ENCODE assay signal across 26 cellular contexts in genomic region chr3:55474213-55474632, GRCh38. TPM values are rescaled to one million over a fixed set of nuclear protein-coding genes. Genes with fewer than 3 reads are reported as not detected.
DNase-seq lines count a peak whose midpoint lies in the region; TF ChIP-seq lines count a peak whose summit lies in the region.
"Had no signal": no experiment of that assay in that cellular context is flagged by ENCODE, and none has a peak within 500 bp of the region (broad histone marks: within the 10 kb centered on the region; RNA-seq: fewer than 3 reads in every experiment).

No MANE protein-coding gene starts in this region.

- no peak overlapping the region for H3K27ac ChIP-seq in H9 (ENCODE audit: insufficient read length, low read depth, low read length)
- H3K27ac ChIP-seq in dorsolateral prefrontal cortex, result peak overlapping the region in 3 of 59 donors; percentile 15 to 61 (median 49)
- no peak overlapping the region for H3K27ac ChIP-seq in iPS-20b (ENCODE audit: low read length)
- H3K27ac ChIP-seq: body of pancreas, epithelial cell of prostate, left lung, skin epidermis had no signal

- no peak overlapping the region for H3K23ac ChIP-seq in H9 (ENCODE audit: insufficient read length, low read depth, low read length)

- TF ChIP-seq CTCF in H9 (conservative IDR thresholded peaks at IDR 0.05) (no peak; the same call in 2 of the 3 replicates), dorsolateral prefrontal cortex (IDR thresholded peaks at IDR 0.05 in 54 of 56, conservative IDR thresholded peaks at IDR 0.05 in 2 of 56; ENCODE audit: low read depth in 1 of 56, partially characterized antibody in 56 of 56) (no peak)

- H2BK12ac ChIP-seq in H9 (ENCODE audit: insufficient read length, low read depth, low read length), result no peak overlapping the region

- peak overlapping the region; percentile 71 for H3K4me2 ChIP-seq in H9 (ENCODE audit: insufficient read depth, insufficient read length, low read length)

- H3K4me1 ChIP-seq in H9 (ENCODE audit: insufficient read depth, low read length) (no peaks in the 10 kb centered on the region), iPS-20b (ENCODE audit: insufficient read depth, low read length) (no peaks in the 10 kb centered on the region)
- H3K4me1 ChIP-seq: BE2C, body of pancreas, left lung had no signal

- H3K9me3 ChIP-seq in H9 (ENCODE audit: control insufficient read depth, low read depth, low read length) (no peaks in the 10 kb centered on the region), iPS-20b (ENCODE audit: insufficient read depth, low read depth, low read length) (no peaks in the 10 kb centered on the region)
- H3K9me3 ChIP-seq: BE2C, body of pancreas, left lung had no signal

- no CpG with 5 or more reads among the region's 44 CpGs for WGBS in H9 (ENCODE audit: extremely low coverage, insufficient read length, low lambda C conversion rate)

- no peak overlapping the region for H4K5ac ChIP-seq in H9 (ENCODE audit: insufficient read length, low read depth, low read length)

- no peak overlapping the region for H3T11ph ChIP-seq in H9 (ENCODE audit: low read length)

- DNase-seq in H9, result peak; percentile 39
- no peak for DNase-seq in dorsolateral prefrontal cortex
- peak; percentile 40 for DNase-seq in retina
- no peak for DNase-seq in iPS-NIHi7 (ENCODE audit: extremely low spot score)
- DNase-seq in DMS79 treated with DMSO at 0.1 percent for 48 hours (lab: John Stamatoyannopoulos, UW), result no peak
- DNase-seq in NCI-H345 (lab: John Stamatoyannopoulos, UW), result no peak
- DNase-seq: ACHN; activated CD4-positive, alpha-beta T cell treated with anti-CD3 and anti-CD28 coated beads for 4 hours; activated CD8-positive, alpha-beta memory T cell treated with anti-CD3 and anti-CD28 coated beads for 24 hours; activated gamma-delta T cell; activated naive CD8-positive, alpha-beta T cell treated with anti-CD3 and anti-CD28 coated beads, Interleukin-2, amount 10 ng/mL, durations not matched to agents 7 days and 5 days; activated T-cell treated with anti-CD3 and anti-CD28 coated beads, Interleukin-2, amount 50 U/mL, for 1 hour; BE2C; body of pancreas; GDM1; Kasumi-1; MV-4-11; naive thymus-derived CD4-positive, alpha-beta T cell; OCI-M1; T-helper 17 cell had no signal

- H3K79me2 ChIP-seq in H9 (ENCODE audit: insufficient read depth, low read length), result no peaks in the 10 kb centered on the region

- H3K56ac ChIP-seq in H9 (ENCODE audit: insufficient read length, low read depth, low read length), result no peak overlapping the region

- no peak overlapping the region for H2BK5ac ChIP-seq in H9 (ENCODE audit: insufficient read length, low read length)

- no peak overlapping the region for H2BK120ac ChIP-seq in H9 (ENCODE audit: low read depth, low read length, poor library complexity, severe bottlenecking)

- H4K91ac ChIP-seq in H9 (ENCODE audit: insufficient read length, low read depth, low read length), result no peak overlapping the region

- peaks cover 7 to 11% of the 10 kb centered on the region in 2 experiments; a peak in 3 of 4 replicates for H3K4me1 Mint-ChIP-seq in H9
- H3K4me1 Mint-ChIP-seq: activated naive CD8-positive, alpha-beta T cell treated with anti-CD3 and anti-CD28 coated beads, Interleukin-2, amount 10 ng/mL, durations not matched to agents 7 days and 5 days; naive thymus-derived CD4-positive, alpha-beta T cell; T-helper 17 cell had no signal

- no peak overlapping the region for H3K14ac ChIP-seq in H9 (ENCODE audit: insufficient read depth, low read length)

- peaks cover 72% of the 10 kb centered on the region for H3K27me3 Mint-ChIP-seq in H9 (ENCODE audit: low read depth)

- no peak overlapping the region for H2BK20ac ChIP-seq in H9 (ENCODE audit: low read depth, low read length, poor library complexity, severe bottlenecking)

- H3K9ac ChIP-seq in H9 (ENCODE audit: extremely low read depth, insufficient read length, low read length), result no peak overlapping the region
- no peak overlapping the region for H3K9ac ChIP-seq in iPS-20b (ENCODE audit: low read depth, low read length)

- intact Hi-C loops in dorsolateral prefrontal cortex (cut with DNase I), result no loop called here

- H3K27me3 ChIP-seq in H9 (ENCODE audit: insufficient read depth, low read length), result peaks cover 21% of the 10 kb centered on the region
- H3K27me3 ChIP-seq in dorsolateral prefrontal cortex, result peaks cover 0 to 25% (median 0%) of the 10 kb centered on the region in 45 donors
- peaks cover 54% of the 10 kb centered on the region for H3K27me3 ChIP-seq in iPS-20b (ENCODE audit: insufficient read depth, low read length)
- H3K27me3 ChIP-seq: body of pancreas had no signal

- H3K9me3 Mint-ChIP-seq in H9, result no peaks in the 10 kb centered on the region
- H3K9me3 Mint-ChIP-seq: activated naive CD8-positive, alpha-beta T cell treated with anti-CD3 and anti-CD28 coated beads, Interleukin-2, amount 10 ng/mL, durations not matched to agents 7 days and 5 days; stimulated activated naive CD8-positive, alpha-beta T cell treated with anti-CD3 and anti-CD28 coated beads, Interleukin-15, Interleukin-2, amounts not matched to agents 100 ng/mL and 50 ng/mL, for 24 hours had no signal

- H3K36me3 Mint-ChIP-seq in H9 (ENCODE audit: insufficient read depth in 1 of 3, low read depth in 3 of 3), result no peaks in the 10 kb centered on the region
- H3K36me3 Mint-ChIP-seq: activated naive CD8-positive, alpha-beta T cell treated with anti-CD3 and anti-CD28 coated beads, Interleukin-2, amount 10 ng/mL, durations not matched to agents 7 days and 5 days; naive thymus-derived CD4-positive, alpha-beta T cell had no signal

- H3K4ac ChIP-seq in H9 (ENCODE audit: low read depth, low read length), result no peak overlapping the region

- no peaks in the 10 kb centered on the region for H3K23me2 ChIP-seq in H9 (ENCODE audit: insufficient read length, low read depth, low read length, poor library complexity, severe bottlenecking)

- no peak overlapping the region for H3K18ac ChIP-seq in H9 (ENCODE audit: insufficient read length, low read depth, low read length)

- peak overlapping the region; percentile 63 to 77 for H3K4me3 Mint-ChIP-seq in H9
- H3K4me3 Mint-ChIP-seq: activated naive CD8-positive, alpha-beta T cell treated with anti-CD3 and anti-CD28 coated beads, Interleukin-2, amount 10 ng/mL, durations not matched to agents 7 days and 5 days; naive thymus-derived CD4-positive, alpha-beta T cell; stimulated activated naive CD8-positive, alpha-beta T cell treated with anti-CD3 and anti-CD28 coated beads, Interleukin-15, Interleukin-2, amounts not matched to agents 100 ng/mL and 50 ng/mL, for 24 hours; T-helper 17 cell had no signal

- no peak overlapping the region for H2AFZ ChIP-seq in H9 (ENCODE audit: low read length)

- H4K8ac ChIP-seq in H9 (replicated peaks; ENCODE audit: insufficient read length, low read depth, low read length), result no peak overlapping the region

- H2BK15ac ChIP-seq in H9 (ENCODE audit: low read depth, low read length), result no peak overlapping the region

- H3K27ac Mint-ChIP-seq in H9, result no peak overlapping the region
- H3K27ac Mint-ChIP-seq: activated naive CD8-positive, alpha-beta T cell treated with anti-CD3 and anti-CD28 coated beads, Interleukin-2, amount 10 ng/mL, durations not matched to agents 7 days and 5 days; naive thymus-derived CD4-positive, alpha-beta T cell; stimulated activated naive CD8-positive, alpha-beta T cell treated with anti-CD3 and anti-CD28 coated beads, Interleukin-15, Interleukin-2, amounts not matched to agents 100 ng/mL and 50 ng/mL, for 24 hours; T-helper 17 cell had no signal

- no peaks in the 10 kb centered on the region; the same call in 1 of the 2 replicates for H3K36me3 ChIP-seq in iPS-20b (ENCODE audit: insufficient read depth, low read depth, low read length)
- H3K36me3 ChIP-seq: BE2C had no signal

- no peak overlapping the region for H2AK5ac ChIP-seq in H9 (ENCODE audit: insufficient read length, low read length)

- H3K4me3 ChIP-seq in dorsolateral prefrontal cortex, result peak overlapping the region in 55 of 59 donors; percentile 3 to 62 (median 45)
- H3K4me3 ChIP-seq in iPS-20b (ENCODE audit: low read length), result peak overlapping the region; percentile 43; the same call in 1 of the 2 replicates
- H3K4me3 ChIP-seq: body of pancreas, left lung, skin epidermis had no signal

- H4K20me1 ChIP-seq in H9 (ENCODE audit: control insufficient read depth, insufficient read depth, insufficient read length), result no peaks in the 10 kb centered on the region

- no peaks in the 10 kb centered on the region for H3K79me1 ChIP-seq in H9 (ENCODE audit: insufficient read depth, low read depth, low read length, poor library complexity, severe bottlenecking)

RNA-seq across cellular contexts. Expression of gene WNT5A, which starts 12.9 kb away (rescaled TPM):
- 1.1 and 1.3 TPM in 2 replicates for total RNA-seq in H9 (2021)
- total RNA-seq in dorsolateral prefrontal cortex, result 10 to 100 TPM in 13 of 120 experiments, 1 to 10 TPM in 107; 3.3 to 13.3 (median 7.1) TPM
- total RNA-seq: activated naive CD8-positive, alpha-beta T cell treated with anti-CD3 and anti-CD28 coated beads, Interleukin-2, amount 10 ng/mL, durations not matched to agents 7 days and 5 days; HepG2; T-helper 17 cell had no signal

Comparison
In these comparisons a context has a peak if more than half of its experiments do, and no peak if none do; other contexts are left out.
1. DNase-seq: peak in H9 (single experiment) and retina (single experiment); none in dorsolateral prefrontal cortex (0 of 10), iPS-NIHi7 (single experiment), DMS79 treated with DMSO at 0.1 percent for 48 hours (single experiment) and NCI-H345 (single experiment).